Comparison of ENCODE assay signal across 9 cellular contexts in the genomic region with DNA sequence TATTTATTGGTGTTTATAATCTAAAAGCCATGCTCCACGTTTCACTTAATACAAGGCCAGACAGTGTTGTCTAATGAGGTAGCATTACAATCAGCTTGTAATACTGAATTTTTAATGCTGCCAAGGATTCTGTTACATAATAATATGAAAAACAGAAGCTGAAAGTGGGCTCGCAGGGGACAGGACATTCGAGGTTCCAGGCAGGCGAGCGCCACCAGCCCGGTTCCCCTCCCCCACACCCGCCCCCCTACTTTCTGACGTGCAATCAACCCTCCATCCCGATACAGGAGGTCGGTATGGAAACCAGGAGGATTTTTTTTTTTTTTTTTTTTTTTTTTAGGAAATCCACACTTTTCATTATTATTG. TPM values are rescaled to one million over a fixed set of nuclear protein-coding genes. Genes with fewer than 3 reads are reported as not detected.
DNase-seq lines count a peak whose midpoint lies in the region; ATAC-seq and TF ChIP-seq lines count a peak whose summit lies in the region.
"Had no signal": no experiment of that assay in that cellular context is flagged by ENCODE, and none has a peak within 500 bp of the region (broad histone marks: within the 10 kb centered on the region; RNA-seq: fewer than 3 reads in every experiment).

No MANE protein-coding gene starts in this region.

- TF ChIP-seq CTCF in VCaP (conservative IDR thresholded peaks at IDR 0.05) (0 out of 2 replicates have a peak, but pooled peaks have one; percentile 0), stomach (IDR thresholded peaks at IDR 0.05) (no peak)

- peak overlapping the region; percentile 50 for H3K4me3 ChIP-seq in HUES6 (ENCODE audit: low read depth, low read length)
- no peak overlapping the region for H3K4me3 ChIP-seq in stomach

- intact Hi-C loops in stomach (cut with DNase I; ENCODE audit: low total_unique reads), result no loop called here

- H3K36me3 ChIP-seq in HUES6 (ENCODE audit: control insufficient read depth, insufficient read depth, low read length) (no peaks in the 10 kb centered on the region), stomach (no peaks in the 10 kb centered on the region)

- TF ChIP-seq EP300 in stomach (IDR thresholded peaks at IDR 0.05), result no peak

- H3K27ac ChIP-seq in HUES6 (ENCODE audit: low read depth, low read length) (no peak overlapping the region), VCaP (peak overlapping the region; percentile 97), layer of hippocampus (ENCODE audit: low read depth, low read length) (peak overlapping the region; percentile 64), stomach (peak overlapping the region in 4 of 5 donors; percentile 91 to 98 (median 94))

- no peak overlapping the region for H3K9ac ChIP-seq in HUES6 (ENCODE audit: low read length)

- H3K9me3 ChIP-seq in HUES6 (ENCODE audit: control insufficient read depth, insufficient read depth, low read depth, low read length) (no peaks in the 10 kb centered on the region), stomach (no peaks in the 10 kb centered on the region)

- H3K27me3 ChIP-seq in HUES6 (ENCODE audit: control insufficient read depth, insufficient read depth, low read length), result peaks cover 88% of the 10 kb centered on the region
- H3K27me3 ChIP-seq in layer of hippocampus (ENCODE audit: control insufficient read depth, insufficient read depth, low read length), result no peaks in the 10 kb centered on the region
- H3K27me3 ChIP-seq in stomach, result no peaks in the 10 kb centered on the region

- DNase-seq in stomach (no peak), cerebellar cortex (ENCODE audit: low spot score) (no peak), NCI-H524 treated with DMSO at 0.1 percent for 48 hours (lab: John Stamatoyannopoulos, UW) (no peak), occipital lobe (lab: John Stamatoyannopoulos, UW) (no peak)
- DNase-seq: activated CD4-positive, alpha-beta T cell treated with anti-CD3 and anti-CD28 coated beads for 48 hours had no signal

- ATAC-seq in HG02642 (IDR thresholded peaks at IDR 0.05; ENCODE audit: poor library complexity, unreplicated experiment), result no peak

- H3K4me1 ChIP-seq in HUES6 (ENCODE audit: control insufficient read depth, insufficient read depth, low read length) (peaks cover 76% of the 10 kb centered on the region), stomach (peaks cover 33 to 82% (median 60%) of the 10 kb centered on the region in 4 donors)

- TF ChIP-seq POLR2A in stomach (IDR thresholded peaks at IDR 0.05), result no peak

- 40 to 58% (median 51%) methylated on average over 10 of the region's 10 CpGs for WGBS in stomach, 5 donors

RNA-seq across cellular contexts. Expression of a gene that starts 6.2 kb away (rescaled TPM):
- total RNA-seq in stomach, result 10 to 100 TPM; 11.7 to 27.5 (median 13.6) TPM
- 1 to 10 TPM; 1.1 to 2.1 (median 1.5) TPM for polyA plus RNA-seq in stomach
- 2.3 TPM for total RNA-seq in occipital lobe
